16 cellular contexts compared by ENCODE assay signal in genomic region chr12:54546511-54546910, GRCh38. TPM values are rescaled to one million over a fixed set of nuclear protein-coding genes. Genes with fewer than 3 reads are reported as not detected.
DNase-seq lines count a peak whose midpoint lies in the region; ATAC-seq lines count a peak whose summit lies in the region.
"Had no signal": no experiment of that assay in that cellular context is flagged by ENCODE, and none has a peak within 500 bp of the region (broad histone marks: within the 10 kb centered on the region; RNA-seq: fewer than 3 reads in every experiment).

No MANE protein-coding gene starts in this region.

- H3K27ac Mint-ChIP-seq in activated naive CD4-positive, alpha-beta T cell treated with anti-CD3 and anti-CD28 coated beads, Interleukin-2, amount 50 U/mL, for 24 hours, result peak overlapping the region; percentile 49
- H3K27ac Mint-ChIP-seq in activated naive CD4-positive, alpha-beta T cell treated with anti-CD3 and anti-CD28 coated beads, Interleukin-2, amount 10 ng/mL, durations not matched to agents 7 days and 5 days, result no peak overlapping the region
- H3K27ac Mint-ChIP-seq in T-cell, result peak overlapping the region; percentile 60 to 75

- H3K9me3 Mint-ChIP-seq in activated naive CD4-positive, alpha-beta T cell treated with anti-CD3 and anti-CD28 coated beads, Interleukin-2, amount 50 U/mL, for 24 hours, result no peaks in the 10 kb centered on the region
- H3K9me3 Mint-ChIP-seq in activated naive CD4-positive, alpha-beta T cell treated with anti-CD3 and anti-CD28 coated beads, Interleukin-2, amount 10 ng/mL, durations not matched to agents 7 days and 5 days, result no peaks in the 10 kb centered on the region
- H3K9me3 Mint-ChIP-seq in T-cell, result no peaks in the 10 kb centered on the region
- no peaks in the 10 kb centered on the region for H3K9me3 Mint-ChIP-seq in activated T-cell treated with anti-CD3 and anti-CD28 coated beads, Interleukin-2, amount 50 U/mL, for 4 hours

- no peak overlapping the region for H3K4me3 Mint-ChIP-seq in activated naive CD4-positive, alpha-beta T cell treated with anti-CD3 and anti-CD28 coated beads, Interleukin-2, amount 50 U/mL, for 24 hours
- H3K4me3 Mint-ChIP-seq in activated naive CD4-positive, alpha-beta T cell treated with anti-CD3 and anti-CD28 coated beads, Interleukin-2, amount 10 ng/mL, durations not matched to agents 7 days and 5 days, result no peak overlapping the region
- H3K4me3 Mint-ChIP-seq in T-cell, result no peak overlapping the region
- no peak overlapping the region for H3K4me3 Mint-ChIP-seq in activated T-cell treated with anti-CD3 and anti-CD28 coated beads, Interleukin-2, amount 50 U/mL, for 4 hours

- no peak for ATAC-seq in T-cell (replicated peaks in 1 of 4)
- ATAC-seq in activated T-cell treated with anti-CD3 and anti-CD28 coated beads, Interleukin-2, amount 50 U/mL, for 4 hours, result no peak
- ATAC-seq in GM21723 (IDR thresholded peaks at IDR 0.05; ENCODE audit: unreplicated experiment), result no peak

- no peaks in the 10 kb centered on the region for H3K27me3 Mint-ChIP-seq in activated naive CD4-positive, alpha-beta T cell treated with anti-CD3 and anti-CD28 coated beads, Interleukin-2, amount 50 U/mL, for 24 hours
- peaks cover 35% of the 10 kb centered on the region for H3K27me3 Mint-ChIP-seq in activated naive CD4-positive, alpha-beta T cell treated with anti-CD3 and anti-CD28 coated beads, Interleukin-2, amount 10 ng/mL, durations not matched to agents 7 days and 5 days
- no peaks in the 10 kb centered on the region for H3K27me3 Mint-ChIP-seq in T-cell
- peaks cover 9% of the 10 kb centered on the region for H3K27me3 Mint-ChIP-seq in activated T-cell treated with anti-CD3 and anti-CD28 coated beads, Interleukin-2, amount 50 U/mL, for 4 hours (ENCODE audit: low read depth)

- H3K4me1 Mint-ChIP-seq in activated naive CD4-positive, alpha-beta T cell treated with anti-CD3 and anti-CD28 coated beads, Interleukin-2, amount 50 U/mL, for 24 hours, result peaks cover 42% of the 10 kb centered on the region
- peaks cover 17% of the 10 kb centered on the region for H3K4me1 Mint-ChIP-seq in activated naive CD4-positive, alpha-beta T cell treated with anti-CD3 and anti-CD28 coated beads, Interleukin-2, amount 10 ng/mL, durations not matched to agents 7 days and 5 days
- H3K4me1 Mint-ChIP-seq in T-cell, result peaks cover 22 to 33% (median 25%) of the 10 kb centered on the region in 3 donors
- peaks cover 35% of the 10 kb centered on the region for H3K4me1 Mint-ChIP-seq in activated T-cell treated with anti-CD3 and anti-CD28 coated beads, Interleukin-2, amount 50 U/mL, for 4 hours (ENCODE audit: low read depth)

- no peaks in the 10 kb centered on the region for H3K36me3 Mint-ChIP-seq in activated naive CD4-positive, alpha-beta T cell treated with anti-CD3 and anti-CD28 coated beads, Interleukin-2, amount 50 U/mL, for 24 hours
- H3K36me3 Mint-ChIP-seq in activated naive CD4-positive, alpha-beta T cell treated with anti-CD3 and anti-CD28 coated beads, Interleukin-2, amount 10 ng/mL, durations not matched to agents 7 days and 5 days, result peaks cover 31% of the 10 kb centered on the region
- peaks cover 25% of the 10 kb centered on the region for H3K36me3 Mint-ChIP-seq in T-cell
- peaks cover 11% of the 10 kb centered on the region for H3K36me3 Mint-ChIP-seq in activated T-cell treated with anti-CD3 and anti-CD28 coated beads, Interleukin-2, amount 50 U/mL, for 4 hours (ENCODE audit: insufficient read depth)

- POLR2A ChIA-PET in T-cell (lab: Charles Lee), result interaction anchor here (0.6 to 0.7 kb wide), 2 partner anchors 14 to 163 kb away, joined by 3 to 6 read pairs; no protein-coding TSS in a partner anchor

- CTCF ChIA-PET in activated naive CD4-positive, alpha-beta T cell treated with anti-CD3 and anti-CD28 coated beads, Interleukin-2, amount 10 ng/mL, durations not matched to agents 7 days and 5 days (lab: Charles Lee), result interaction anchor here (0.9 to 1.5 kb wide), 3 partner anchors 16 to 33 kb away, joined by 3 to 7 read pairs (median 7); no protein-coding TSS in a partner anchor
- CTCF ChIA-PET in T-cell (lab: Charles Lee), result no interaction called here

- no peak for DNase-seq in activated naive CD4-positive, alpha-beta T cell treated with anti-CD3 and anti-CD28 coated beads, Interleukin-2, amount 10 ng/mL, durations not matched to agents 7 days and 5 days
- DNase-seq in T-cell, result no peak
- DNase-seq in left kidney (ENCODE audit: low read depth, low spot score), result peak; percentile 33
- DNase-seq in activated T-cell treated with anti-CD3 and anti-CD28 coated beads, Interleukin-2, amount 50 U/mL, for 4 hours, result no peak
- no peak for DNase-seq in SHP77 treated with DMSO at 0.1 percent for 48 hours (lab: John Stamatoyannopoulos, UW)
- DNase-seq in GM19240 (ENCODE audit: insufficient read length, low spot score), result no peak
- DNase-seq: EL, H7, NCI-H1048, NCI-H1436 treated with DMSO at 0.1 percent for 48 hours, NCI-H2081 treated with DMSO at 0.1 percent for 48 hours, NCI-H524, PC-9 had no signal

RNA-seq across cellular contexts. Expression of gene PDE1B, which starts 2.9 kb away (rescaled TPM):
- total RNA-seq in T-cell, result 10 to 100 TPM in 2 of 5 donors, 1 to 10 TPM in 3; 3.5 to 13.2 (median 5.4) TPM
- total RNA-seq in activated T-cell treated with anti-CD3 and anti-CD28 coated beads, Interleukin-2, amount 50 U/mL, for 4 hours, result 1 to 10 TPM; 6.9 to 8.7 (median 7.9) TPM
- total RNA-seq: M059J, PC-9 had no signal

RNA-seq across cellular contexts. Expression of gene PPP1R1A, which starts 41.9 kb away (rescaled TPM):
- total RNA-seq in T-cell, result not detected
- total RNA-seq in activated T-cell treated with anti-CD3 and anti-CD28 coated beads, Interleukin-2, amount 50 U/mL, for 4 hours, result not detected
- total RNA-seq: M059J, PC-9 had no signal

RNA-seq across cellular contexts. Expression of gene NCKAP1L, which starts 49.0 kb away (rescaled TPM):
- 100 to 1,000 TPM; 107 to 138 (median 126) TPM for total RNA-seq in T-cell
- total RNA-seq in activated T-cell treated with anti-CD3 and anti-CD28 coated beads, Interleukin-2, amount 50 U/mL, for 4 hours, result 10 to 100 TPM; 60.5 to 83.7 (median 79.9) TPM
- total RNA-seq: H7, PC-9 had no signal
